ENCODE assay signal across 17 cellular contexts in genomic region chr12:82867782-82868505, GRCh38.
"Had no signal": no experiment of that assay in that cellular context is flagged by ENCODE, and none has a peak within 500 bp of the region (broad histone marks: within the 10 kb centered on the region; RNA-seq: fewer than 3 reads in every experiment).

No MANE protein-coding gene starts in this region.

- DNase-seq: activated CD4-positive, alpha-beta memory T cell treated with anti-CD3 and anti-CD28 coated beads, Interleukin-2, amount 10 ng/mL, durations not matched to agents 7 days and 5 days; activated CD4-positive, alpha-beta T cell treated with anti-CD3 and anti-CD28 coated beads for 48 hours; activated CD4-positive, CD25-positive, alpha-beta regulatory T cell; activated CD8-positive, alpha-beta memory T cell treated with anti-CD3 and anti-CD28 coated beads, Interleukin-2, amount 10 ng/mL, durations not matched to agents 7 days and 5 days; activated naive CD4-positive, alpha-beta T cell; activated naive CD8-positive, alpha-beta T cell treated with anti-CD3 and anti-CD28 coated beads for 36 hours; amniotic stem cell; caudate nucleus; colonic mucosa; foreskin keratinocyte; occipital lobe; stimulated activated CD4-positive, alpha-beta T cell treated with anti-CD3 and anti-CD28 coated beads, Interleukin-2, amount 100 ng/mL, for 24 hours; stimulated activated naive CD4-positive, alpha-beta T cell treated with Interleukin-2 at 50 U/mL for 16 hours; T-helper 9 cell had no signal

- H3K27ac ChIP-seq: colonic mucosa, foreskin keratinocyte, right atrium auricular region had no signal

- ATAC-seq: activated CD8-positive, alpha-beta memory T cell treated with anti-CD3 and anti-CD28 coated beads, Interleukin-2, amount 10 ng/mL, durations not matched to agents 7 days and 5 days; activated T-helper 17 cell treated with anti-CD3 and anti-CD28 coated beads, Interleukin-2, amount 50 U/mL, for 72 hours; foreskin keratinocyte; left lobe of liver had no signal

- H3K4me3 ChIP-seq: colonic mucosa, right atrium auricular region had no signal

- H3K27me3 ChIP-seq: colonic mucosa, foreskin keratinocyte, right atrium auricular region had no signal
